In genomic region chr20:17961600-17961965, GRCh38 we compare ENCODE assay signal across 2 cellular contexts.
TF ChIP-seq lines count a peak whose summit lies in the region.

No MANE protein-coding gene starts in this region.

TF ChIP-seq in IMR-90, 13 proteins besides CTCF, POLR2A, EP300 and RAD21:
- TF ChIP-seq RCOR1 (IDR thresholded peaks at IDR 0.05; ENCODE audit: insufficient replicate concordance, low read length) (no peak), CHD1 (IDR thresholded peaks at IDR 0.05; ENCODE audit: low read depth, low read length) (no peak)

TF ChIP-seq in GM12878, 131 proteins besides CTCF, POLR2A, EP300 and RAD21:
- TF ChIP-seq ATF3 (IDR thresholded peaks at IDR 0.05; ENCODE audit: borderline replicate concordance, extremely low read depth, low read depth, low read length) (no peak), MEF2A (IDR thresholded peaks at IDR 0.05; ENCODE audit: insufficient read depth, low read depth, low read length) (no peak), CBX5 (IDR thresholded peaks at IDR 0.05; ENCODE audit: low read depth) (no peak), USF2 (IDR thresholded peaks at IDR 0.05; ENCODE audit: borderline replicate concordance, low read depth, low read length) (no peak), IRF5 (IDR thresholded peaks at IDR 0.05; ENCODE audit: borderline replicate concordance) (no peak), RELA (IDR thresholded peaks at IDR 0.05; ENCODE audit: borderline replicate concordance, partially characterized antibody) (no peak), SMARCA5 (IDR thresholded peaks at IDR 0.05) (no peak), CHD4 (IDR thresholded peaks at IDR 0.05) (no peak), RUNX3 (IDR thresholded peaks at IDR 0.05; ENCODE audit: low read length) (no peak), ZBED1 (IDR thresholded peaks at IDR 0.05; ENCODE audit: borderline replicate concordance) (no peak), ESRRA (IDR thresholded peaks at IDR 0.05; ENCODE audit: low read length) (no peak), GATAD2B (conservative IDR thresholded peaks at IDR 0.05; ENCODE audit: low read depth) (no peak)
